In genomic region chr3:193871093-193871485, GRCh38 we compare ENCODE assay signal across 24 cellular contexts.
DNase-seq lines count a peak whose midpoint lies in the region; ATAC-seq and TF ChIP-seq lines count a peak whose summit lies in the region.
"Had no signal": no experiment of that assay in that cellular context is flagged by ENCODE, and none has a peak within 500 bp of the region (broad histone marks: within the 10 kb centered on the region; RNA-seq: fewer than 3 reads in every experiment).

No MANE protein-coding gene starts in this region.

- H3K9me3 ChIP-seq in breast epithelium (no peaks in the 10 kb centered on the region), mammary epithelial cell (replicated peaks; ENCODE audit: insufficient read depth, low read length) (no peaks in the 10 kb centered on the region), mucosa of rectum (ENCODE audit: control insufficient read depth in 2 of 2, low read length in 2 of 2) (no peaks in the 10 kb centered on the region)
- H3K9me3 ChIP-seq: psoas muscle, transverse colon had no signal

- dilution Hi-C loops in mammary epithelial cell (cut with HindIII; ENCODE audit: low sequenced_read_pairs), result loop anchor here (5.0 kb wide), 3 partner anchors 101 to 446 kb away; no protein-coding TSS in a partner anchor

- H3K9ac ChIP-seq in mammary epithelial cell (ENCODE audit: insufficient read depth, low read length) (peak overlapping the region; percentile 51), mucosa of rectum (ENCODE audit: low read depth in 1 of 2, low read length in 2 of 2) (no peak overlapping the region)
- H3K9ac ChIP-seq: neural progenitor cell had no signal

- H3K9me3 Mint-ChIP-seq in MCF 10A (ENCODE audit: unreplicated experiment), result no peaks in the 10 kb centered on the region
- H3K9me3 Mint-ChIP-seq: activated naive CD8-positive, alpha-beta T cell treated with anti-CD3 and anti-CD28 coated beads for 36 hours; activated T-helper 17 cell treated with anti-CD3 and anti-CD28 coated beads, Interleukin-2, amount 50 U/mL, for 72 hours; neural progenitor cell; stimulated activated naive CD8-positive, alpha-beta T cell treated with anti-CD3 and anti-CD28 coated beads, Interleukin-15, Interleukin-2, amounts not matched to agents 100 ng/mL and 50 ng/mL, for 24 hours had no signal

- no peaks in the 10 kb centered on the region for H4K20me1 ChIP-seq in mammary epithelial cell (ENCODE audit: insufficient read depth, low read length)

- no peaks in the 10 kb centered on the region for H3K36me3 ChIP-seq in breast epithelium
- H3K36me3 ChIP-seq in mammary epithelial cell (ENCODE audit: insufficient read depth, low read length), result no peaks in the 10 kb centered on the region
- H3K36me3 ChIP-seq in mucosa of rectum (ENCODE audit: control insufficient read depth in 2 of 2, insufficient read depth in 2 of 2, low read length in 2 of 2), result no peaks in the 10 kb centered on the region
- H3K36me3 ChIP-seq: neural progenitor cell, transverse colon had no signal

- TF ChIP-seq CTCF in breast epithelium (IDR thresholded peaks at IDR 0.05) (no peak), MCF 10A (IDR thresholded peaks at IDR 0.05; ENCODE audit: unreplicated experiment) (no peak), mammary epithelial cell (conservative IDR thresholded peaks at IDR 0.05 in 1 of 2, IDR thresholded peaks at IDR 0.05 in 1 of 2; ENCODE audit: extremely low read depth in 1 of 2, insufficient read depth in 1 of 2, low read depth in 1 of 2, low read length in 2 of 2) (no peak)

- intact Hi-C loops in breast epithelium (cut with DNase I; ENCODE audit: low total_unique reads) (no loop called here), MCF 10A (cut with micrococcal nuclease) (loop anchor here (5.0 kb wide), 1 partner anchor 89 kb away; no protein-coding TSS in a partner anchor), mammary epithelial cell (cut with micrococcal nuclease) (no loop called here)

- no peak for TF ChIP-seq POLR2A in breast epithelium (IDR thresholded peaks at IDR 0.05)

- H3K36me3 Mint-ChIP-seq in MCF 10A (ENCODE audit: insufficient read depth, unreplicated experiment), result no peaks in the 10 kb centered on the region
- H3K36me3 Mint-ChIP-seq: activated naive CD8-positive, alpha-beta T cell treated with anti-CD3 and anti-CD28 coated beads for 36 hours; neural progenitor cell had no signal

- no peak overlapping the region for H3K27ac Mint-ChIP-seq in MCF 10A (ENCODE audit: low read depth, unreplicated experiment)
- H3K27ac Mint-ChIP-seq: activated naive CD8-positive, alpha-beta T cell treated with anti-CD3 and anti-CD28 coated beads for 36 hours; activated T-helper 17 cell treated with anti-CD3 and anti-CD28 coated beads, Interleukin-2, amount 50 U/mL, for 72 hours; neural progenitor cell; stimulated activated naive CD8-positive, alpha-beta T cell treated with anti-CD3 and anti-CD28 coated beads, Interleukin-15, Interleukin-2, amounts not matched to agents 100 ng/mL and 50 ng/mL, for 24 hours; T-helper 17 cell had no signal

- BruUV-seq in MCF 10A (replicated peaks; lab: Mats Ljungman, UMichigan) (no TSS peak), mammary epithelial cell (replicated peaks; lab: Mats Ljungman, UMichigan) (no TSS peak)

- no peak overlapping the region for H2AFZ ChIP-seq in mammary epithelial cell (ENCODE audit: low read depth, low read length)
- H2AFZ ChIP-seq: neural progenitor cell had no signal

- H3K4me1 Mint-ChIP-seq in MCF 10A (ENCODE audit: insufficient read depth, unreplicated experiment), result peaks cover 66% of the 10 kb centered on the region
- H3K4me1 Mint-ChIP-seq: activated T-helper 17 cell treated with anti-CD3 and anti-CD28 coated beads, Interleukin-2, amount 50 U/mL, for 72 hours; T-helper 17 cell had no signal

- ATAC-seq in HG02571 (IDR thresholded peaks at IDR 0.05; ENCODE audit: unreplicated experiment), result no peak
- ATAC-seq in HG02798 (IDR thresholded peaks at IDR 0.05; ENCODE audit: poor library complexity, unreplicated experiment), result no peak
- ATAC-seq in GM21390 (IDR thresholded peaks at IDR 0.05; ENCODE audit: unreplicated experiment), result no peak
- ATAC-seq: activated T-helper 17 cell treated with anti-CD3 and anti-CD28 coated beads, Interleukin-2, amount 50 U/mL, for 72 hours; left lobe of liver; psoas muscle; T-helper 17 cell had no signal

- CTCF ChIA-PET in MCF 10A (lab: Yijun Ruan, JAX), result interaction anchor here (0.8 to 2.9 kb wide), 10 partner anchors 12 to 472 kb away, joined by 3 to 17 read pairs (median 4); no protein-coding TSS in a partner anchor
- CTCF ChIA-PET in mammary epithelial cell (lab: Charles Lee; ENCODE audit: low non-redundant PET), result interaction anchor here (0.8 to 1.1 kb wide), 2 partner anchors 27 to 266 kb away, joined by 4 to 5 read pairs; no protein-coding TSS in a partner anchor

- H3K4me1 ChIP-seq in breast epithelium, result no peaks in the 10 kb centered on the region
- H3K4me1 ChIP-seq in mammary epithelial cell (ENCODE audit: insufficient read depth, low read length), result peaks cover 82% of the 10 kb centered on the region
- peaks cover 12 to 24% of the 10 kb centered on the region in 2 donors for H3K4me1 ChIP-seq in mucosa of rectum (ENCODE audit: control insufficient read depth in 2 of 2, insufficient read depth in 2 of 2, low read length in 2 of 2)

- H3K4me2 ChIP-seq in mammary epithelial cell (ENCODE audit: insufficient read depth, low read depth, low read length), result no peak overlapping the region
- H3K4me2 ChIP-seq: neural progenitor cell had no signal

- H3K27me3 ChIP-seq in breast epithelium (peaks cover 0 to 5% of the 10 kb centered on the region in 2 donors), mammary epithelial cell (ENCODE audit: insufficient read depth, low read length) (no peaks in the 10 kb centered on the region), mucosa of rectum (ENCODE audit: control insufficient read depth in 2 of 2, insufficient read depth in 2 of 2, low read length in 2 of 2) (no peaks in the 10 kb centered on the region)

- H3K4me3 Mint-ChIP-seq in MCF 10A (ENCODE audit: unreplicated experiment), result no peak overlapping the region
- H3K4me3 Mint-ChIP-seq: activated naive CD8-positive, alpha-beta T cell treated with anti-CD3 and anti-CD28 coated beads for 36 hours; activated T-helper 17 cell treated with anti-CD3 and anti-CD28 coated beads, Interleukin-2, amount 50 U/mL, for 72 hours; stimulated activated naive CD8-positive, alpha-beta T cell treated with anti-CD3 and anti-CD28 coated beads, Interleukin-15, Interleukin-2, amounts not matched to agents 100 ng/mL and 50 ng/mL, for 24 hours; T-helper 17 cell had no signal

- POLR2A ChIA-PET in MCF 10A (lab: Yijun Ruan, JAX), result interaction anchor here (0.8 to 6.6 kb wide), 14 partner anchors 13 to 453 kb away, joined by 3 to 162 read pairs (median 11); partner anchors contain the start of gene HES1

- H3K27me3 Mint-ChIP-seq in MCF 10A (ENCODE audit: insufficient read depth, unreplicated experiment), result peaks cover under 1% of the 10 kb centered on the region

- DNase-seq in breast epithelium (ENCODE audit: low spot score in 2 of 2) (no peak), MCF 10A (ENCODE audit: unreplicated experiment) (no peak), mammary epithelial cell (no peak), caudate nucleus (lab: John Stamatoyannopoulos, UW) (no peak)
- DNase-seq: activated CD4-positive, alpha-beta T cell treated with anti-CD3 and anti-CD28 coated beads, Interleukin-2, amount 50 U/mL, for 1 hour; activated naive CD8-positive, alpha-beta T cell treated with anti-CD3 and anti-CD28 coated beads for 36 hours; DMS 273 treated with DMSO at 0.1 percent for 48 hours; Kasumi-1; NCI-H1092 treated with DMSO at 0.1 percent for 48 hours; psoas muscle; SIG-M5; stimulated activated CD4-positive, alpha-beta T cell treated with anti-CD3 and anti-CD28 coated beads, Interleukin-4, amount 100 ng/mL, for 1 hour; T-helper 17 cell; transverse colon had no signal

- H3K79me2 ChIP-seq in mammary epithelial cell (ENCODE audit: insufficient read depth, low read length), result no peaks in the 10 kb centered on the region

- 55% methylated on average over 6 of the region's 6 CpGs for WGBS in mammary epithelial cell (ENCODE audit: low coverage, missing lambda C conversion rate)

- H3K4me3 ChIP-seq in breast epithelium, result no peak overlapping the region
- H3K4me3 ChIP-seq in mammary epithelial cell (replicated peaks in 1 of 3; ENCODE audit: insufficient read depth in 1 of 3, low read depth in 2 of 3, low read length in 3 of 3), result no peak overlapping the region
- H3K4me3 ChIP-seq in mucosa of rectum (ENCODE audit: low read length in 2 of 2), result no peak overlapping the region
- H3K4me3 ChIP-seq: neural progenitor cell, psoas muscle, skin epidermis, transverse colon had no signal

- peak overlapping the region; percentile 52 to 61 for H3K27ac ChIP-seq in breast epithelium
- peak overlapping the region; percentile 94 for H3K27ac ChIP-seq in mammary epithelial cell (ENCODE audit: insufficient read depth, low read depth, low read length)
- H3K27ac ChIP-seq in mucosa of rectum (ENCODE audit: low read depth in 2 of 2, low read length in 2 of 2), result peak overlapping the region; percentile 38 to 41
- H3K27ac ChIP-seq in caudate nucleus (ENCODE audit: low read depth, low read length), result no peak overlapping the region
- H3K27ac ChIP-seq: neural progenitor cell, psoas muscle, VCaP had no signal

- in situ Hi-C loops in mammary epithelial cell (cut with MboI; ENCODE audit: low sequenced_read_pairs in 2 of 2), result loop anchor here in 1 of 2 donors (5.0 to 10.0 kb wide), 2 partner anchors 39 to 86 kb away; no protein-coding TSS in a partner anchor
